31 cellular contexts compared by ENCODE assay signal in the genomic region with DNA sequence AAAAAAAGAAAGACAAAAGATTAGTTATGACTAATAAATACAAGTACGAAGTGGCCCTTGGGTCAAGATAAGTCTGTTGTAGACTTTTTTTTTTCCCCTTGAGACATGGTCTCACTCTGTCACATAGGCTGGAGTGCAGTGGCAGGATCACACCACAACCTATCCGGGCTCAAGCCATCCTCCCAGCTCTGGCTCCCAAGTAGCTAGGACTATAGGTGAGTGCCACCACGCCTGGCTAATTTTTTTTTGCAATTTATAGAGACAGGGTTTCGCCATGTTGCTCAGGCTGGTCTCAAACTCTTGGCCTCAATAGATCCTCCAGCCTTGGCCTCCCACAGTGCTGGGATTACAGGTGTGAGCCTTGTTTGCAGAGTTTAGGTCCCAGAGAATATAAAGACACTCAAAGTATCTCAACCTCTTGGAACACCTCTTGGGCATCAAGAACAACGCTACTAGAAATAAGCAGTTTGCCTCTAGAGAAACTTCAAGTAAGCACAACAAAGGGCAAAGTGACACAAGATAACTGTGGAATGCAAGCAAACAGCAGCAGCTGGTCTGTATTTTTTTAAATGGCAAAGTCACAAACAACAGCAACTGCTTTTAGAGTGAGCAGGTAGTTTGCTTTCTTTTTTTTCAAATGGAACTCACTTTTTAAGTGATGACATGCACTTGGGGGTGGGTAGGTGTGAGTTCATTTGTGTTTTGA. TPM values are rescaled to one million over a fixed set of nuclear protein-coding genes. Genes with fewer than 3 reads are reported as not detected.
DNase-seq lines count a peak whose midpoint lies in the region; ATAC-seq and TF ChIP-seq lines count a peak whose summit lies in the region.
"Had no signal": no experiment of that assay in that cellular context is flagged by ENCODE, and none has a peak within 500 bp of the region (broad histone marks: within the 10 kb centered on the region; RNA-seq: fewer than 3 reads in every experiment).

No MANE protein-coding gene starts in this region.

- no peaks in the 10 kb centered on the region for H3K9me3 ChIP-seq in GM23248 (ENCODE audit: low read depth)
- H3K9me3 ChIP-seq in SJSA1 (replicated peaks) = peaks cover 9% of the 10 kb centered on the region
- H3K9me3 ChIP-seq in right lobe of liver = no peaks in the 10 kb centered on the region
- no peaks in the 10 kb centered on the region for H3K9me3 ChIP-seq in suprapubic skin
- H3K9me3 ChIP-seq: gastrocnemius medialis, mucosa of descending colon, right atrium auricular region, spleen, thoracic aorta had no signal

- H3K27me3 ChIP-seq in GM23248 (replicated peaks; ENCODE audit: insufficient read depth) (no peaks in the 10 kb centered on the region), SJSA1 (replicated peaks) (peaks cover 9% of the 10 kb centered on the region), right lobe of liver (no peaks in the 10 kb centered on the region), suprapubic skin (no peaks in the 10 kb centered on the region)
- H3K27me3 ChIP-seq: gastrocnemius medialis, hepatocyte, right atrium auricular region, spleen had no signal

- H3F3A ChIP-seq in GM23248 (ENCODE audit: insufficient read depth) = peaks cover 19% of the 10 kb centered on the region

- no peak for TF ChIP-seq CTCF in right lobe of liver (IDR thresholded peaks at IDR 0.05)
- TF ChIP-seq CTCF in suprapubic skin (IDR thresholded peaks at IDR 0.05) = no peak

- intact Hi-C loops in right lobe of liver (cut with DNase I) = no loop called here

- DNase-seq in GM23248 = no peak
- DNase-seq in SJSA1 (ENCODE audit: low read depth in 1 of 2, low spot score in 2 of 2) = peak; percentile 79 to 91
- no peak for DNase-seq in right lobe of liver
- no peak for DNase-seq in suprapubic skin (ENCODE audit: low spot score in 2 of 2)
- DNase-seq in AG08396 (ENCODE audit: low spot score) = no peak
- DNase-seq in NCI-H2227 (lab: John Stamatoyannopoulos, UW; ENCODE audit: unreplicated experiment) = no peak
- DNase-seq: activated CD4-positive, alpha-beta memory T cell treated with anti-CD3 and anti-CD28 coated beads, Interleukin-2, amount 10 ng/mL, durations not matched to agents 7 days and 5 days; DMS79; gastrocnemius medialis; GDM1; GOT3; left cardiac atrium; MM.1S; NCI-H1417; NCI-H2081; NCI-H2227 treated with DMSO at 0.1 percent for 48 hours; NCI-H526 treated with DMSO at 0.1 percent for 48 hours; nephron progenitor cell; SHP77; stimulated activated CD4-positive, alpha-beta T cell treated with anti-CD3 and anti-CD28 coated beads, Interleukin-2, amount 100 ng/mL, for 24 hours; stimulated activated naive CD8-positive, alpha-beta T cell treated with anti-CD3 and anti-CD28 coated beads, Interleukin-15, Interleukin-2, amounts not matched to agents 100 U/mL and 50 U/mL, for 24 hours had no signal

- H3K27ac ChIP-seq in GM23248 (peak overlapping the region; percentile 38), SJSA1 (no peak overlapping the region), right lobe of liver (peak overlapping the region; percentile 99 to 100 (median 99)), suprapubic skin (peak overlapping the region; percentile 7)
- H3K27ac ChIP-seq: C4-2B, gastrocnemius medialis, hepatocyte, parathyroid adenoma, right atrium auricular region, thoracic aorta had no signal

- 82 to 84% methylated on average over 5 of the region's 5 CpGs for WGBS in GM23248 (ENCODE audit: low coverage in 1 of 2, low lambda C conversion rate in 2 of 2, missing lambda C conversion rate in 2 of 2), 2 experiments
- WGBS in right lobe of liver (ENCODE audit: insufficient coverage, low coverage, low lambda C conversion rate, missing lambda C conversion rate) = 75% methylated on average over 4 of the region's 5 CpGs
- 95% methylated on average over 5 of the region's 5 CpGs for WGBS in suprapubic skin

- H2AFZ ChIP-seq in GM23248 = no peak overlapping the region
- H2AFZ ChIP-seq: hepatocyte, parathyroid adenoma had no signal

- no peaks in the 10 kb centered on the region for H3K9me2 ChIP-seq in GM23248 (ENCODE audit: insufficient read depth)

- TF ChIP-seq POLR2A in right lobe of liver (IDR thresholded peaks at IDR 0.05) (no peak), suprapubic skin (IDR thresholded peaks at IDR 0.05) (no peak)

- TF ChIP-seq EP300 in suprapubic skin (IDR thresholded peaks at IDR 0.05) = no peak

- no peak overlapping the region for H3K9ac ChIP-seq in GM23248
- H3K9ac ChIP-seq: parathyroid adenoma had no signal

- ATAC-seq in right lobe of liver = no peak
- ATAC-seq in GM19395 (IDR thresholded peaks at IDR 0.05; ENCODE audit: unreplicated experiment) = no peak
- ATAC-seq: activated T-helper 17 cell treated with anti-CD3 and anti-CD28 coated beads, Interleukin-2, amount 50 U/mL, for 72 hours; gastrocnemius medialis; left cardiac atrium; mucosa of descending colon; Panc1; stimulated activated naive CD8-positive, alpha-beta T cell treated with anti-CD3 and anti-CD28 coated beads, Interleukin-15, Interleukin-2, amounts not matched to agents 100 U/mL and 50 U/mL, for 24 hours had no signal

- H3K4me2 ChIP-seq in GM23248 (ENCODE audit: unreplicated experiment) = no peak overlapping the region
- H3K4me2 ChIP-seq: hepatocyte had no signal

- H3K4me1 ChIP-seq in GM23248 (ENCODE audit: insufficient read depth) (peaks cover 13% of the 10 kb centered on the region), SJSA1 (replicated peaks) (peaks cover 13% of the 10 kb centered on the region), right lobe of liver (peaks cover 0 to 3% (median 0%) of the 10 kb centered on the region in 4 donors), suprapubic skin (peaks cover 13% of the 10 kb centered on the region)
- H3K4me1 ChIP-seq: gastrocnemius medialis, parathyroid adenoma had no signal

- H3K79me2 ChIP-seq in GM23248 (ENCODE audit: insufficient read depth) = peaks cover 6% of the 10 kb centered on the region
- H3K79me2 ChIP-seq: parathyroid adenoma had no signal

- no peaks in the 10 kb centered on the region for H4K20me1 ChIP-seq in GM23248 (ENCODE audit: insufficient read depth)

- in situ Hi-C loops in GM23248 (cut with MboI) = no loop called here

- H3K36me3 ChIP-seq in GM23248 (ENCODE audit: low read depth) = peaks cover under 1% of the 10 kb centered on the region; the same call in 1 of the 2 replicates
- H3K36me3 ChIP-seq in SJSA1 = peaks cover 9% of the 10 kb centered on the region
- no peaks in the 10 kb centered on the region for H3K36me3 ChIP-seq in right lobe of liver
- H3K36me3 ChIP-seq in suprapubic skin = no peaks in the 10 kb centered on the region
- H3K36me3 ChIP-seq: gastrocnemius medialis, right atrium auricular region, spleen, thoracic aorta had no signal

- H3K4me3 ChIP-seq in GM23248 (no peak overlapping the region), SJSA1 (no peak overlapping the region), right lobe of liver (peak overlapping the region in 1 of 3 donors; percentile 79), suprapubic skin (no peak overlapping the region)
- H3K4me3 ChIP-seq: gastrocnemius medialis, hepatocyte, mucosa of descending colon, right atrium auricular region, spleen, thoracic aorta had no signal

RNA-seq across cellular contexts. Expression of gene MDM2, which starts 3.9 kb away (rescaled TPM):
- total RNA-seq in GM23248 (2014; rRNA removed; shearing (Covaris generic)) = 111 and 156 TPM in 2 replicates
- polyA plus RNA-seq in GM23248 (2016; fragmentation: Nextera tagmentation; extraction: Ambion mirVana) = 71.4 and 80.4 TPM in 2 replicates
- 2,133 and 2,408 TPM in 2 replicates for total RNA-seq in SJSA1 (2014; rRNA removed; shearing (Covaris generic))
- total RNA-seq in right lobe of liver (10 to 100 TPM; 56.9 to 74.3 (median 64.0) TPM), suprapubic skin (10 to 100 TPM; 39.5 to 84.1 (median 61.8) TPM)

RNA-seq across cellular contexts. Expression of gene SLC35E3, which starts 58.1 kb away (rescaled TPM):
- 1.9 and 4.9 TPM in 2 replicates for total RNA-seq in GM23248 (2014; rRNA removed; shearing (Covaris generic))
- polyA plus RNA-seq in GM23248 (2016; fragmentation: Nextera tagmentation; extraction: Ambion mirVana) = 15.6 and 16.2 TPM in 2 replicates
- 0.63 and 4.9 TPM in 2 replicates for total RNA-seq in SJSA1 (2014; rRNA removed; shearing (Covaris generic))
- 1 to 10 TPM; 2.4 to 7.7 (median 6.7) TPM for total RNA-seq in right lobe of liver
- total RNA-seq in suprapubic skin = 10 to 100 TPM in 2 of 4 donors, 1 to 10 TPM in 2; 3.6 to 17.0 (median 9.7) TPM

Comparison
In these comparisons a context has a peak if more than half of its experiments do, and no peak if none do; other contexts are left out.
1. DNase-seq: peak in SJSA1 (2 of 2); none in GM23248 (single experiment), right lobe of liver (0 of 3), suprapubic skin (0 of 2), AG08396 (single experiment) and NCI-H2227 (single experiment).
2. RNA of gene MDM2, which starts 3.9 kb away (total RNA-seq): 2,133 to 2,408 TPM in SJSA1; 111 to 156 TPM in GM23248, 39.5 to 84.1 TPM in suprapubic skin and 56.9 to 74.3 TPM in right lobe of liver; every median in the first group is over 10 times any median in the second.